14 cellular contexts compared by ENCODE assay signal in the genomic region with DNA sequence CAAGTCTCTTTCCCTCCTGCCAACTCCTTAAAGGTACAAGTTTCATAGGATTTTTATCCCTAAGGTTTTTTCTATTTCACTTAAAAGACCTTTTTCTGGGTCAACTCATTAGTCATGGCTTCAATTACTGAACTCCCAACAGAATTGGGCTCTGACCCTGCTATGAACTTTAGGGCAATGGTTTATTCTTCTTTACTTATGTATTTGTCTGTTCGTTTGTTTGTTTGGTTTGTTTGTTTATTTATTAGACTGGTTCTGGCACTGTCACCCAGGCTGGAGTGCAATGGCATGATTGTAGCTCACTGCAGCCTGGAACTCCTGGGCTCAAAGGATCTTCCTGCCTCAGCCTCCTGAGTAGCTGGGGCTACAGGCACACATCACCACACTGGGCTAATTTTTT. TPM values are rescaled to one million over a fixed set of nuclear protein-coding genes. Genes with fewer than 3 reads are reported as not detected.
DNase-seq lines count a peak whose midpoint lies in the region; ATAC-seq and TF ChIP-seq lines count a peak whose summit lies in the region.
"Had no signal": no experiment of that assay in that cellular context is flagged by ENCODE, and none has a peak within 500 bp of the region (broad histone marks: within the 10 kb centered on the region; RNA-seq: fewer than 3 reads in every experiment).

No MANE protein-coding gene starts in this region.

- peak overlapping the region; percentile 12; the same call in 1 of the 2 replicates for H3K27ac ChIP-seq in 22Rv1
- peak overlapping the region; percentile 35; the same call in 1 of the 2 replicates for H3K27ac ChIP-seq in Panc1 (ENCODE audit: low read length)
- H3K27ac ChIP-seq in right lobe of liver, result peak overlapping the region in 1 of 3 donors; percentile 47
- peak overlapping the region; percentile 23 for H3K27ac ChIP-seq in subcutaneous abdominal adipose tissue (ENCODE audit: low read depth, low read length)
- H3K27ac ChIP-seq: BLaER1 treated with 17β-estradiol and CSF1 and Interleukin-3, amounts not matched to agents 10 nM and 100 nM had no signal

- TF ChIP-seq CTCF in 22Rv1 (IDR thresholded peaks at IDR 0.05) (no peak), Panc1 (IDR thresholded peaks at IDR 0.05) (no peak), right lobe of liver (IDR thresholded peaks at IDR 0.05) (no peak)

- no peak overlapping the region for H3K9ac ChIP-seq in subcutaneous abdominal adipose tissue (ENCODE audit: low read length in 5 of 5)
- H3K9ac ChIP-seq: BLaER1 treated with 17β-estradiol and CSF1 and Interleukin-3, amounts not matched to agents 10 nM and 100 nM had no signal

- H3K4me1 ChIP-seq in Panc1 (ENCODE audit: control insufficient read depth, insufficient read depth, low read length) (peaks cover 20% of the 10 kb centered on the region), right lobe of liver (peaks cover 0 to 11% (median 0%) of the 10 kb centered on the region in 4 donors), subcutaneous abdominal adipose tissue (ENCODE audit: control insufficient read depth in 5 of 5, insufficient read depth in 5 of 5, low read length in 5 of 5) (peaks cover 5 to 12% (median 7%) of the 10 kb centered on the region in 5 donors)

- no TSS peak for BruUV-seq in Panc1 (replicated peaks; lab: Mats Ljungman, UMichigan)

- H3K36me3 ChIP-seq in Panc1 (ENCODE audit: control insufficient read depth, insufficient read depth, low read length) (no peaks in the 10 kb centered on the region), right lobe of liver (no peaks in the 10 kb centered on the region), subcutaneous abdominal adipose tissue (ENCODE audit: control insufficient read depth in 5 of 5, insufficient read depth in 5 of 5, low read length in 5 of 5) (no peaks in the 10 kb centered on the region), MG63 (no peaks in the 10 kb centered on the region)

- in situ Hi-C loops in Panc1 (cut with HindIII; ENCODE audit: low pct_unique_long_range_greater_than_20kb, low sequenced_read_pairs), result no loop called here

- no peak overlapping the region for H3K4me3 ChIP-seq in Panc1 (ENCODE audit: low read depth in 2 of 2, low read length in 2 of 2)
- no peak overlapping the region for H3K4me3 ChIP-seq in right lobe of liver
- H3K4me3 ChIP-seq in subcutaneous abdominal adipose tissue (ENCODE audit: low read depth in 1 of 5, low read length in 5 of 5), result no peak overlapping the region
- H3K4me3 ChIP-seq in MG63, result no peak overlapping the region
- H3K4me3 ChIP-seq: BLaER1 treated with 17β-estradiol and CSF1 and Interleukin-3, amounts not matched to agents 10 nM and 100 nM had no signal

- POLR2A ChIA-PET in Panc1 (lab: Charles Lee), result interaction anchor here (0.6 kb wide), 1 partner anchor 71 kb away, joined by 3 read pairs; no protein-coding TSS in a partner anchor

- ATAC-seq in Panc1 (no peak; the same call in 1 of the 2 replicates), right lobe of liver (peak; percentile 47 to 63 (median 57))

- DNase-seq in Panc1 (ENCODE audit: low read depth, low spot score) (no peak), right lobe of liver (no peak), epidermal melanocyte (ENCODE audit: insufficient read length, low spot score) (no peak), MG63 (no peak)
- DNase-seq in stimulated activated naive CD4-positive, alpha-beta T cell treated with Interleukin-2 at 50 U/mL for 16 hours (lab: John Stamatoyannopoulos, UW), result no peak
- DNase-seq: CD8-positive, alpha-beta memory T cell; COR-L47; DMS 273 treated with DMSO at 0.1 percent for 48 hours; DMS79; GDM1; H9 had no signal

- CTCF ChIA-PET in Panc1 (lab: Charles Lee), result no interaction called here

- H3K9me3 ChIP-seq in Panc1 (ENCODE audit: control insufficient read depth, insufficient read depth, low read depth, low read length) (no peaks in the 10 kb centered on the region), right lobe of liver (no peaks in the 10 kb centered on the region), subcutaneous abdominal adipose tissue (ENCODE audit: control insufficient read depth in 5 of 5, low read length in 5 of 5) (peaks cover 0 to 5% (median 0%) of the 10 kb centered on the region in 5 donors), MG63 (no peaks in the 10 kb centered on the region)

- intact Hi-C loops in Panc1 (cut with micrococcal nuclease; ENCODE audit: unreplicated experiment) (no loop called here), right lobe of liver (cut with DNase I) (no loop called here)

- 11% methylated on average over 1 of the region's 1 CpG for WGBS in right lobe of liver (ENCODE audit: insufficient coverage, low coverage, low lambda C conversion rate, missing lambda C conversion rate)

- H3K27me3 ChIP-seq in Panc1 (ENCODE audit: control insufficient read depth, insufficient read depth, low read length) (no peaks in the 10 kb centered on the region), right lobe of liver (no peaks in the 10 kb centered on the region), subcutaneous abdominal adipose tissue (ENCODE audit: control insufficient read depth in 5 of 5, insufficient read depth in 4 of 5, low read length in 5 of 5) (no peaks in the 10 kb centered on the region), MG63 (no peaks in the 10 kb centered on the region)
- H3K27me3 ChIP-seq: BLaER1 treated with 17β-estradiol and CSF1 and Interleukin-3, amounts not matched to agents 10 nM and 100 nM had no signal

- no peak for TF ChIP-seq POLR2A in right lobe of liver (IDR thresholded peaks at IDR 0.05)

RNA-seq across cellular contexts. Expression of gene NOCT, which starts 5.9 kb away (rescaled TPM):
- total RNA-seq in Panc1 (2021; ENCODE audit: unreplicated experiment) (17.1 TPM), right lobe of liver (10 to 100 TPM in 3 of 6 experiments, 1 to 10 TPM in 3; 3.5 to 20.5 (median 9.7) TPM)
- 6.5 TPM for polyA plus RNA-seq in Panc1 (2012; ENCODE audit: insufficient read length)
- 3.8 and 11.9 TPM in 2 replicates for total RNA-seq in MG63 (2014; rRNA removed; shearing (Covaris generic); ENCODE audit: low replicate concordance)
